21 cellular contexts compared by ENCODE assay signal in the genomic region with DNA sequence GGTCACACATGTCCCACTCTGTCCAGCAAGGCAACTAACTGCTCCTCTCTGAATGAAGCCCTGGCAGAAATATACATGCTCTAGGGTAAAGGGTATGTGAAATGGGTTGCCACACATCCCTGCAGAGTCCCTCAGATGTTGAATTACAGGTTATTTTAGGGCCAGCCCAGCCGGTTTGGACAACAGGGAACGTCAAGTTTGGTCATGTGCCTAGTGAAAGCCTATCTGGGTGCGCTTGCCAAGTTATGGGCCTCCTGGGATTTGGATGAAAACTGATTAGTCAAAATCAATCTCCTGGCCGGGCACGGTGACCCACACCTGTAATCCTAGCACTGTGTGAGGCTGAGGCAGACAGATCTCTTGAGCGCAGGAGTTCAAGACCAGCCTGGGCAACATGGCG. TPM values are rescaled to one million over a fixed set of nuclear protein-coding genes. Genes with fewer than 3 reads are reported as not detected.
A peak's percentile ranks its signal among the peaks of the same experiment; 100 is the strongest.
DNase-seq lines count a peak whose midpoint lies in the region; ATAC-seq and TF ChIP-seq lines count a peak whose summit lies in the region.
"Had no signal": no experiment of that assay in that cellular context is flagged by ENCODE, and none has a peak within 500 bp of the region (broad histone marks: within the 10 kb centered on the region; RNA-seq: fewer than 3 reads in every experiment).

No MANE protein-coding gene starts in this region.

- H3K9ac ChIP-seq in MM.1S (ENCODE audit: low read length) = no peak overlapping the region

- CTCF ChIA-PET in Calu3 (lab: Charles Lee) = interaction anchor here (0.6 kb wide), 1 partner anchor 24 kb away, joined by 3 read pairs; no protein-coding TSS in a partner anchor

- H3K27ac ChIP-seq in MM.1S (ENCODE audit: low read length) = peak overlapping the region; percentile 37; the same call in 1 of the 2 replicates
- peak overlapping the region; percentile 66 to 90 (median 77) for H3K27ac ChIP-seq in esophagus squamous epithelium
- H3K27ac ChIP-seq in sigmoid colon = no peak overlapping the region
- no peak overlapping the region for H3K27ac ChIP-seq in osteoblast (ENCODE audit: low read depth, low read length)
- H3K27ac ChIP-seq: colonic mucosa, SJCRH30, testis had no signal

- no peak for TF ChIP-seq EP300 in sigmoid colon (IDR thresholded peaks at IDR 0.05)

- H3K4me2 ChIP-seq in MM.1S (ENCODE audit: low read depth, low read length) (0 out of 2 replicates have a peak overlapping the region, but pooled peaks have one; percentile 20), osteoblast (ENCODE audit: insufficient read depth, low read length) (no peak overlapping the region)

- H3K27me3 ChIP-seq in MM.1S (replicated peaks; ENCODE audit: insufficient read depth, low read length) = no peaks in the 10 kb centered on the region
- no peaks in the 10 kb centered on the region for H3K27me3 ChIP-seq in esophagus squamous epithelium
- no peaks in the 10 kb centered on the region for H3K27me3 ChIP-seq in sigmoid colon
- no peaks in the 10 kb centered on the region for H3K27me3 ChIP-seq in osteoblast (ENCODE audit: insufficient read depth, low read length)
- H3K27me3 ChIP-seq: colonic mucosa, SJCRH30, testis had no signal

- H3K4me1 Mint-ChIP-seq in Calu3 (ENCODE audit: low read depth, unreplicated experiment) = peaks cover 71% of the 10 kb centered on the region
- H3K4me1 Mint-ChIP-seq in T-helper 2 cell treated with Interferon-gamma antibody and Interleukin-4, amounts not matched to agents 5 μg/mL and 100 μg/mL, for 36 hours (ENCODE audit: low read depth) = peaks cover 20% of the 10 kb centered on the region

- no peaks in the 10 kb centered on the region for H4K20me1 ChIP-seq in MM.1S (ENCODE audit: insufficient read depth, low read length)
- H4K20me1 ChIP-seq in osteoblast (ENCODE audit: insufficient read depth, low read length) = peaks cover 20% of the 10 kb centered on the region

- H3K36me3 Mint-ChIP-seq in Calu3 (ENCODE audit: insufficient read depth, unreplicated experiment) = peaks cover 48% of the 10 kb centered on the region
- peaks cover 35% of the 10 kb centered on the region for H3K36me3 Mint-ChIP-seq in T-helper 2 cell treated with Interferon-gamma antibody and Interleukin-4, amounts not matched to agents 5 μg/mL and 100 μg/mL, for 36 hours (ENCODE audit: low read depth)

- 32 to 33% methylated on average over 2 to 6 of the region's 7 CpGs for WGBS in esophagus squamous epithelium, 2 donors
- 73 to 84% methylated on average over 7 of the region's 7 CpGs for WGBS in sigmoid colon, 2 donors

- intact Hi-C loops in Calu3 (cut with micrococcal nuclease; ENCODE audit: unreplicated experiment) (no loop called here), esophagus squamous epithelium (cut with DNase I) (no loop called here), sigmoid colon (cut with DNase I) (no loop called here)

- H3K4me3 ChIP-seq in MM.1S (ENCODE audit: low read length) (no peak overlapping the region), esophagus squamous epithelium (peak overlapping the region in 1 of 4 donors; percentile 6), sigmoid colon (no peak overlapping the region), osteoblast (ENCODE audit: insufficient read depth, low read length) (no peak overlapping the region)
- H3K4me3 ChIP-seq: colonic mucosa, SJCRH30, testis had no signal

- peak overlapping the region; percentile 50 for H3K4me3 Mint-ChIP-seq in Calu3 (ENCODE audit: low read depth, unreplicated experiment)
- H3K4me3 Mint-ChIP-seq in T-helper 2 cell treated with Interferon-gamma antibody and Interleukin-4, amounts not matched to agents 5 μg/mL and 100 μg/mL, for 36 hours = no peak overlapping the region
- H3K4me3 Mint-ChIP-seq: activated naive CD8-positive, alpha-beta T cell; CD8-positive, alpha-beta memory T cell; HFFc6; T-helper 1 cell treated with Interleukin-12 subunit alpha and Interleukin-12 subunit beta and Interleukin-4 antibody, amounts not matched to agents 30 μg/mL and 1 μg/mL, for 36 hours had no signal

- H2AFZ ChIP-seq in MM.1S (ENCODE audit: low read length) (no peak overlapping the region), osteoblast (ENCODE audit: low read length) (no peak overlapping the region)

- H3K36me3 ChIP-seq in MM.1S (replicated peaks; ENCODE audit: insufficient read depth, low read length) (no peaks in the 10 kb centered on the region), esophagus squamous epithelium (peaks cover 0 to 28% (median 0%) of the 10 kb centered on the region in 3 donors), sigmoid colon (peaks cover 0 to 34% (median 5%) of the 10 kb centered on the region in 4 donors), osteoblast (ENCODE audit: insufficient read depth, low read length) (peaks cover 13% of the 10 kb centered on the region)
- H3K36me3 ChIP-seq: colonic mucosa, SJCRH30 had no signal

- no peaks in the 10 kb centered on the region for H3K9me3 Mint-ChIP-seq in Calu3 (ENCODE audit: low read depth, unreplicated experiment)
- no peaks in the 10 kb centered on the region for H3K9me3 Mint-ChIP-seq in T-helper 2 cell treated with Interferon-gamma antibody and Interleukin-4, amounts not matched to agents 5 μg/mL and 100 μg/mL, for 36 hours
- H3K9me3 Mint-ChIP-seq: CD8-positive, alpha-beta memory T cell; HFFc6; T-helper 1 cell treated with Interleukin-12 subunit alpha and Interleukin-12 subunit beta and Interleukin-4 antibody, amounts not matched to agents 30 μg/mL and 1 μg/mL, for 36 hours had no signal

- H3K4me1 ChIP-seq in MM.1S (ENCODE audit: low read length) = peaks cover 27% of the 10 kb centered on the region
- H3K4me1 ChIP-seq in esophagus squamous epithelium = peaks cover 11 to 67% (median 30%) of the 10 kb centered on the region in 3 donors
- H3K4me1 ChIP-seq in sigmoid colon = no peaks in the 10 kb centered on the region
- H3K4me1 ChIP-seq in osteoblast (ENCODE audit: insufficient read depth, low read length) = no peaks in the 10 kb centered on the region
- H3K4me1 ChIP-seq: SJCRH30 had no signal

- peaks cover 86% of the 10 kb centered on the region for H3K79me2 ChIP-seq in MM.1S (ENCODE audit: low read length)
- H3K79me2 ChIP-seq in osteoblast (ENCODE audit: insufficient read depth, low read length) = peaks cover 62% of the 10 kb centered on the region

- no peaks in the 10 kb centered on the region for H3K9me2 ChIP-seq in MM.1S (replicated peaks; ENCODE audit: insufficient read depth, low read length)

- no peaks in the 10 kb centered on the region for H3K27me3 Mint-ChIP-seq in Calu3 (ENCODE audit: unreplicated experiment)
- no peaks in the 10 kb centered on the region for H3K27me3 Mint-ChIP-seq in T-helper 2 cell treated with Interferon-gamma antibody and Interleukin-4, amounts not matched to agents 5 μg/mL and 100 μg/mL, for 36 hours (ENCODE audit: low read depth)
- H3K27me3 Mint-ChIP-seq: activated naive CD8-positive, alpha-beta T cell had no signal

- no peaks in the 10 kb centered on the region for H3K9me3 ChIP-seq in MM.1S (replicated peaks; ENCODE audit: insufficient read depth, low read length)
- H3K9me3 ChIP-seq in esophagus squamous epithelium = no peaks in the 10 kb centered on the region
- no peaks in the 10 kb centered on the region for H3K9me3 ChIP-seq in sigmoid colon
- no peaks in the 10 kb centered on the region for H3K9me3 ChIP-seq in osteoblast (ENCODE audit: low read depth, low read length)
- H3K9me3 ChIP-seq: colonic mucosa, SJCRH30, testis had no signal

- H3K27ac Mint-ChIP-seq in Calu3 (ENCODE audit: unreplicated experiment) = peak overlapping the region; percentile 83
- no peak overlapping the region for H3K27ac Mint-ChIP-seq in T-helper 2 cell treated with Interferon-gamma antibody and Interleukin-4, amounts not matched to agents 5 μg/mL and 100 μg/mL, for 36 hours
- H3K27ac Mint-ChIP-seq: HFFc6; T-helper 1 cell treated with Interleukin-12 subunit alpha and Interleukin-12 subunit beta and Interleukin-4 antibody, amounts not matched to agents 30 μg/mL and 1 μg/mL, for 36 hours had no signal

- BruUV-seq in Calu3 (replicated peaks; lab: Mats Ljungman, UMichigan) = no TSS peak

- TF ChIP-seq POLR2A in esophagus squamous epithelium (IDR thresholded peaks at IDR 0.05) (no peak), sigmoid colon (IDR thresholded peaks at IDR 0.05) (no peak)

- H3F3A ChIP-seq in MM.1S (ENCODE audit: insufficient read depth, low read length) = peaks cover 11% of the 10 kb centered on the region

- ATAC-seq in HG03378 (IDR thresholded peaks at IDR 0.05; ENCODE audit: unreplicated experiment) (no peak), HG03354 (IDR thresholded peaks at IDR 0.05; ENCODE audit: poor library complexity, severe bottlenecking, unreplicated experiment) (no peak)

- DNase-seq in Calu3 = peak; percentile 84
- no peak for DNase-seq in MM.1S
- no peak for DNase-seq in esophagus squamous epithelium (lab: John Stamatoyannopoulos, UW)
- DNase-seq in sigmoid colon = peak; percentile 25
- no peak for DNase-seq in T-helper 2 cell treated with Interferon-gamma antibody and Interleukin-4, amounts not matched to agents 5 μg/mL and 100 μg/mL, for 36 hours (ENCODE audit: low spot score)
- no peak for DNase-seq in osteoblast (ENCODE audit: insufficient read length, low spot score, missing footprints)
- DNase-seq: activated CD4-positive, CD25-positive, alpha-beta regulatory T cell treated with anti-CD3 and anti-CD28 coated beads, Interleukin-2, amount 50 U/mL, for 72 hours; activated CD8-positive, alpha-beta memory T cell treated with anti-CD3 and anti-CD28 coated beads for 24 hours; activated T-cell treated with anti-CD3 and anti-CD28 coated beads, Interleukin-2, amount 50 U/mL, for 48 hours; CD8-positive, alpha-beta memory T cell; colonic mucosa; HFFc6; kidney glomerular epithelial cell; NCI-H1092; NCI-H2029 treated with DMSO at 0.1 percent for 48 hours; SJCRH30; testis had no signal

- TF ChIP-seq CTCF in Calu3 (IDR thresholded peaks at IDR 0.05; ENCODE audit: unreplicated experiment) (no peak), MM.1S (IDR thresholded peaks at IDR 0.05; ENCODE audit: low read length) (no peak), esophagus squamous epithelium (IDR thresholded peaks at IDR 0.05) (no peak), sigmoid colon (IDR thresholded peaks at IDR 0.05) (no peak), osteoblast (IDR thresholded peaks at IDR 0.05; ENCODE audit: extremely low read depth, low read depth, low read length) (no peak)

RNA-seq across cellular contexts. Expression of gene AP1B1, which starts 10.4 kb away (rescaled TPM):
- total RNA-seq in Calu3 (2022) = 88.9 and 92.7 TPM in 2 replicates
- 100 to 1,000 TPM in 2 of 4 donors, 10 to 100 TPM in 2; 63.5 to 144 (median 95.4) TPM for total RNA-seq in esophagus squamous epithelium
- total RNA-seq in sigmoid colon = 10 to 100 TPM; 33.1 to 55.1 (median 41.4) TPM
- polyA plus RNA-seq in sigmoid colon = 10 to 100 TPM; 36.6 to 83.2 (median 52.9) TPM
- total RNA-seq in osteoblast = 35.4 and 37.3 TPM in 2 replicates

Comparison
In these comparisons a context has a peak if more than half of its experiments do, and no peak if none do; other contexts are left out.
1. DNase-seq: peak in Calu3 (single experiment) and sigmoid colon (single experiment); none in MM.1S (single experiment), esophagus squamous epithelium (single experiment), T-helper 2 cell treated with Interferon-gamma antibody and Interleukin-4, amounts not matched to agents 5 μg/mL and 100 μg/mL, for 36 hours (single experiment) and osteoblast (single experiment).
2. H3K27ac ChIP-seq: peak in MM.1S (single experiment) and esophagus squamous epithelium (4 of 4); none in sigmoid colon (0 of 4) and osteoblast (single experiment).